Comparison of ENCODE assay signal across 18 cellular contexts in the genomic region with DNA sequence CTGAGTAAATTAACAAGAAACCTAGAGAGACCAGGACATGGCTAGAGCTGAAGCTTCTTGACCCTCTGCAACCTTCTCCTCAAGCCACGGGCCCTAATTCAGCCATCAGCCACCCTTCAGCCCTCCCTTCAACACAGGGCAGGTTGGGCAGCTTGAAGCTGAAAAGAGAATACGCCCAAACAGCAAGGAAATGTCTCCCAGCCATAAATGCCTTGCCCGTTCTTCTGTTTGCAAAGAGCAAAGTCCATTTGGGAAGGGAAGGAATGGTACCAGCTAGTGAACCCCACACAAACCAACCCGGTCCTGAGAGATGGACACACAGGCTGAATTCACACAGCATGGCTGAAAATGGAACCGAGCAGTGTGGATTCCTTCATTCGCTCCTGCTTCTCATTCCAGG. TPM values are rescaled to one million over a fixed set of nuclear protein-coding genes. Genes with fewer than 3 reads are reported as not detected.
DNase-seq lines count a peak whose midpoint lies in the region; ATAC-seq and TF ChIP-seq lines count a peak whose summit lies in the region.
"Had no signal": no experiment of that assay in that cellular context is flagged by ENCODE, and none has a peak within 500 bp of the region (broad histone marks: within the 10 kb centered on the region; RNA-seq: fewer than 3 reads in every experiment).

No MANE protein-coding gene starts in this region.

- H3K9me3 ChIP-seq in suprapubic skin, result no peaks in the 10 kb centered on the region
- H3K9me3 ChIP-seq in psoas muscle, result no peaks in the 10 kb centered on the region
- H3K9me3 ChIP-seq: BE2C, left lung had no signal

- TF ChIP-seq CTCF in glutamatergic neuron (IDR thresholded peaks at IDR 0.05; ENCODE audit: partially characterized antibody, unreplicated experiment), result no peak
- no peak for TF ChIP-seq CTCF in nephron (IDR thresholded peaks at IDR 0.05; ENCODE audit: unreplicated experiment in 3 of 3)
- TF ChIP-seq CTCF in suprapubic skin (IDR thresholded peaks at IDR 0.05), result no peak
- no peak for TF ChIP-seq CTCF in psoas muscle (IDR thresholded peaks at IDR 0.05)

- TF ChIP-seq EP300 in suprapubic skin (IDR thresholded peaks at IDR 0.05), result no peak

- TF ChIP-seq POLR2A in suprapubic skin (IDR thresholded peaks at IDR 0.05), result no peak

- 85% methylated on average over 6 of the region's 6 CpGs for WGBS in suprapubic skin
- WGBS in psoas muscle, 3 donors, result 73 to 86% (median 86%) methylated on average over 6 of the region's 6 CpGs

- no peaks in the 10 kb centered on the region for H3K36me3 ChIP-seq in suprapubic skin
- no peaks in the 10 kb centered on the region for H3K36me3 ChIP-seq in psoas muscle (ENCODE audit: insufficient read depth in 1 of 2, low read depth in 1 of 2)
- H3K36me3 ChIP-seq: left lung had no signal

- H3K27ac Mint-ChIP-seq in glutamatergic neuron (ENCODE audit: unreplicated experiment) (peak overlapping the region; percentile 78), nephron (peak overlapping the region; percentile 90 to 92 (median 91))

- H3K4me3 ChIP-seq in suprapubic skin, result no peak overlapping the region
- no peak overlapping the region for H3K4me3 ChIP-seq in psoas muscle
- H3K4me3 ChIP-seq: left lung had no signal

- H3K9me3 Mint-ChIP-seq in glutamatergic neuron (ENCODE audit: unreplicated experiment) (peaks cover 3% of the 10 kb centered on the region), nephron (no peaks in the 10 kb centered on the region)

- H3K4me1 Mint-ChIP-seq in glutamatergic neuron (ENCODE audit: low read depth, unreplicated experiment) (peaks cover 53% of the 10 kb centered on the region), nephron (peaks cover 80% of the 10 kb centered on the region)

- H3K27me3 ChIP-seq in suprapubic skin, result no peaks in the 10 kb centered on the region
- H3K27me3 ChIP-seq in psoas muscle (ENCODE audit: insufficient read depth in 3 of 3, low read length in 2 of 3), result peaks cover 0 to 3% (median 0%) of the 10 kb centered on the region in 3 donors
- H3K27me3 ChIP-seq: BE2C had no signal

- H3K4me3 Mint-ChIP-seq in glutamatergic neuron (ENCODE audit: unreplicated experiment) (peak overlapping the region; percentile 67), nephron (peak overlapping the region in 2 of 3 experiments; percentile 57 to 75)

- intact Hi-C loops in psoas muscle (cut with DNase I), result no loop called here

- ATAC-seq in HG02763 (IDR thresholded peaks at IDR 0.05; ENCODE audit: unreplicated experiment), result no peak
- no peak for ATAC-seq in psoas muscle
- ATAC-seq in GM21367 (IDR thresholded peaks at IDR 0.05; ENCODE audit: unreplicated experiment), result no peak

- H3K27ac ChIP-seq in suprapubic skin (peak overlapping the region; percentile 46), psoas muscle (no peak overlapping the region)

- H3K4me1 ChIP-seq in suprapubic skin (peaks cover 24% of the 10 kb centered on the region), psoas muscle (no peaks in the 10 kb centered on the region)

- peaks cover 6% of the 10 kb centered on the region for H3K27me3 Mint-ChIP-seq in glutamatergic neuron (ENCODE audit: unreplicated experiment)
- H3K27me3 Mint-ChIP-seq in nephron (ENCODE audit: low read depth), result peaks cover 4% of the 10 kb centered on the region

- DNase-seq in HuH-7.5 (ENCODE audit: low spot score) (peak; percentile 27), glutamatergic neuron (no peak), suprapubic skin (ENCODE audit: low spot score in 2 of 2) (no peak), D341Med (ENCODE audit: low spot score) (no peak), psoas muscle (no peak)
- DNase-seq: activated CD4-positive, alpha-beta T cell treated with anti-CD3 and anti-CD28 coated beads for 1 hour; activated CD8-positive, alpha-beta memory T cell treated with anti-CD3 and anti-CD28 coated beads, Interleukin-2, amount 50 U/mL, for 4 hours; activated naive CD4-positive, alpha-beta T cell treated with Interleukin-2 at 50 U/mL for 16 hours; DND-41; Kasumi-1; NCI-H1436; stimulated activated CD4-positive, alpha-beta T cell treated with anti-CD3 and anti-CD28 coated beads, Interleukin-12 subunit alpha, Interleukin-12 subunit beta, amount 100 ng/mL, for 4 hours; stimulated activated naive CD4-positive, alpha-beta T cell had no signal

- no peaks in the 10 kb centered on the region for H3K36me3 Mint-ChIP-seq in glutamatergic neuron (ENCODE audit: unreplicated experiment)
- H3K36me3 Mint-ChIP-seq in nephron (ENCODE audit: low read depth), result no peaks in the 10 kb centered on the region

RNA-seq across cellular contexts. Expression of a gene that starts 11.5 kb away (rescaled TPM):
- 72.7 TPM for total RNA-seq in glutamatergic neuron (ENCODE audit: unreplicated experiment)
- total RNA-seq in suprapubic skin, result 10 to 100 TPM in 3 of 4 donors, 1 to 10 TPM in 1; 3.7 to 15.4 (median 12.8) TPM
- 1 to 10 TPM; 1.5 to 7.1 (median 4.8) TPM for total RNA-seq in psoas muscle
- 1 to 10 TPM in 2 of 3 donors, under 1 TPM in 1; 0.92 to 1.7 (median 1.2) TPM for polyA plus RNA-seq in psoas muscle
